In genomic region chr13:37984357-37984756, GRCh38 we compare ENCODE assay signal across 18 cellular contexts.
DNase-seq lines count a peak whose midpoint lies in the region; ATAC-seq, FAIRE-seq and TF ChIP-seq lines count a peak whose summit lies in the region.
"Had no signal": no experiment of that assay in that cellular context is flagged by ENCODE, and none has a peak within 500 bp of the region (broad histone marks: within the 10 kb centered on the region; RNA-seq: fewer than 3 reads in every experiment).

No MANE protein-coding gene starts in this region.

- no peak for ATAC-seq in HG02885 (IDR thresholded peaks at IDR 0.05; ENCODE audit: poor library complexity, unreplicated experiment)
- ATAC-seq: natural killer cell treated with Interleukin-12 subunit alpha and Interleukin-12 subunit beta and Interleukin-15 and Interleukin-18, amount 100 ng/mL, for 72 hours had no signal

- peak; percentile 18 for DNase-seq in ELF-1 (ENCODE audit: low read depth, low spot score)
- peak; percentile 35 for DNase-seq in Jurkat, Clone E6-1 (ENCODE audit: low read depth, low spot score)
- DNase-seq in bronchial epithelial cell (ENCODE audit: low read depth), result no peak
- peak; percentile 17 for DNase-seq in iPS-NIHi11 (ENCODE audit: low spot score)
- DNase-seq in activated CD4-positive, alpha-beta T cell treated with anti-CD3 and anti-CD28 coated beads for 48 hours, result no peak
- no peak for DNase-seq in SW480 (ENCODE audit: low spot score)
- DNase-seq: activated CD4-positive, alpha-beta memory T cell treated with anti-CD3 and anti-CD28 coated beads for 36 hours; activated T-cell treated with anti-CD3 and anti-CD28 coated beads, Interleukin-2, amount 50 U/mL, for 24 hours; DMS79; head of caudate nucleus; kidney; mesenchymal stem cell; NCI-H2081 treated with DMSO at 0.1 percent for 48 hours; NCI-H774; T-helper 1 cell had no signal

- no peaks in the 10 kb centered on the region for H3K27me3 ChIP-seq in bronchial epithelial cell (ENCODE audit: control insufficient read depth, insufficient read depth, low read length)

- H3K4me3 ChIP-seq in Jurkat, Clone E6-1 (ENCODE audit: low read length), result no peak overlapping the region
- no peak overlapping the region for H3K4me3 ChIP-seq in bronchial epithelial cell (ENCODE audit: low read depth, low read length)
- H3K4me3 ChIP-seq: thoracic aorta had no signal

- peak; percentile 8 for TF ChIP-seq CTCF in bronchial epithelial cell (IDR thresholded peaks at IDR 0.05; ENCODE audit: insufficient read depth, low read length, severe bottlenecking)

- H3K36me3 ChIP-seq in bronchial epithelial cell (ENCODE audit: control insufficient read depth, insufficient read depth, low read length), result no peaks in the 10 kb centered on the region
- H3K36me3 ChIP-seq: thoracic aorta had no signal

- no peak for FAIRE-seq in bronchial epithelial cell (lab: Jason Lieb, UNC)
- FAIRE-seq: kidney had no signal

Comparison
In these comparisons a context has a peak if more than half of its experiments do, and no peak if none do; other contexts are left out.
1. DNase-seq: peak in ELF-1 (single experiment), Jurkat, Clone E6-1 (single experiment) and iPS-NIHi11 (single experiment); none in bronchial epithelial cell (single experiment), activated CD4-positive, alpha-beta T cell treated with anti-CD3 and anti-CD28 coated beads for 48 hours (single experiment) and SW480 (single experiment).